ENCODE assay signal across 15 cellular contexts in genomic region chr10:9010931-9011670, GRCh38.
DNase-seq lines count a peak whose midpoint lies in the region; ATAC-seq and TF ChIP-seq lines count a peak whose summit lies in the region.
"Had no signal": no experiment of that assay in that cellular context is flagged by ENCODE, and none has a peak within 500 bp of the region (broad histone marks: within the 10 kb centered on the region; RNA-seq: fewer than 3 reads in every experiment).

No MANE protein-coding gene starts in this region.

- TF ChIP-seq CTCF in RWPE2 (IDR thresholded peaks at IDR 0.05; ENCODE audit: poor library complexity, severe bottlenecking), result no peak
- TF ChIP-seq CTCF in chondrocyte (IDR thresholded peaks at IDR 0.05), result no peak
- no peak for TF ChIP-seq CTCF in right atrium auricular region (IDR thresholded peaks at IDR 0.05)

- H3K4me3 Mint-ChIP-seq in T-helper 2 cell treated with Interferon-gamma antibody and Interleukin-4, amounts not matched to agents 5 μg/mL and 100 μg/mL, for 36 hours, result peak overlapping the region; percentile 31
- H3K4me3 Mint-ChIP-seq in chondrocyte (ENCODE audit: unreplicated experiment), result no peak overlapping the region

- no peak overlapping the region for H2AFZ ChIP-seq in ACC112 (ENCODE audit: low read length, unreplicated experiment)

- no peaks in the 10 kb centered on the region for H3K36me3 ChIP-seq in ACC112 (ENCODE audit: insufficient read depth, low read length)
- no peaks in the 10 kb centered on the region for H3K36me3 ChIP-seq in RWPE2 (ENCODE audit: low read depth)
- H3K36me3 ChIP-seq in right atrium auricular region, result no peaks in the 10 kb centered on the region

- H3K4me1 Mint-ChIP-seq in T-helper 2 cell treated with Interferon-gamma antibody and Interleukin-4, amounts not matched to agents 5 μg/mL and 100 μg/mL, for 36 hours (ENCODE audit: low read depth), result peaks cover 68% of the 10 kb centered on the region
- peaks cover 17% of the 10 kb centered on the region for H3K4me1 Mint-ChIP-seq in chondrocyte (ENCODE audit: low read depth)

- H3K27me3 Mint-ChIP-seq in T-helper 2 cell treated with Interferon-gamma antibody and Interleukin-4, amounts not matched to agents 5 μg/mL and 100 μg/mL, for 36 hours (ENCODE audit: low read depth), result no peaks in the 10 kb centered on the region
- no peaks in the 10 kb centered on the region for H3K27me3 Mint-ChIP-seq in chondrocyte (ENCODE audit: low read depth)

- DNase-seq in T-helper 2 cell treated with Interferon-gamma antibody and Interleukin-4, amounts not matched to agents 5 μg/mL and 100 μg/mL, for 36 hours (ENCODE audit: low spot score), result no peak
- DNase-seq in T-helper 2 cell (no peak), RWPE2 (ENCODE audit: low spot score) (no peak), chondrocyte (ENCODE audit: low spot score) (no peak), right atrium auricular region (ENCODE audit: low spot score) (no peak), AML-193 (lab: John Stamatoyannopoulos, UW) (no peak), H4 (ENCODE audit: low spot score) (no peak)
- DNase-seq: DMS79 treated with DMSO at 0.1 percent for 48 hours; NCI-H1436; NCI-H2029; NCI-H2171; NCI-H446; NK-92 treated with Interleukin-12 subunit alpha and Interleukin-12 subunit beta, amount 100 ng/mL, for 24 hours had no signal

- no peak overlapping the region for H3K4me3 ChIP-seq in ACC112 (ENCODE audit: low read depth, low read length)
- H3K4me3 ChIP-seq in RWPE2 (ENCODE audit: severe bottlenecking), result no peak overlapping the region
- H3K4me3 ChIP-seq in right atrium auricular region, result no peak overlapping the region

- H3K9me3 Mint-ChIP-seq in T-helper 2 cell treated with Interferon-gamma antibody and Interleukin-4, amounts not matched to agents 5 μg/mL and 100 μg/mL, for 36 hours, result no peaks in the 10 kb centered on the region
- peaks cover 3% of the 10 kb centered on the region for H3K9me3 Mint-ChIP-seq in chondrocyte (ENCODE audit: low read depth)

- H3K36me3 Mint-ChIP-seq in T-helper 2 cell treated with Interferon-gamma antibody and Interleukin-4, amounts not matched to agents 5 μg/mL and 100 μg/mL, for 36 hours (ENCODE audit: low read depth), result peaks cover 7% of the 10 kb centered on the region
- H3K36me3 Mint-ChIP-seq in chondrocyte (ENCODE audit: low read depth), result no peaks in the 10 kb centered on the region

- no peaks in the 10 kb centered on the region for H3K79me2 ChIP-seq in ACC112 (ENCODE audit: control insufficient read depth, insufficient read depth, low read length, unreplicated experiment)

- peak overlapping the region; percentile 88 for H3K27ac ChIP-seq in ACC112 (ENCODE audit: low read depth, low read length)
- peak overlapping the region; percentile 83 for H3K27ac ChIP-seq in RWPE2 (ENCODE audit: poor library complexity, severe bottlenecking)
- H3K27ac ChIP-seq in right atrium auricular region, result no peak overlapping the region
- H3K27ac ChIP-seq: 22Rv1 had no signal

- H3K9me3 ChIP-seq in RWPE2 (ENCODE audit: severe bottlenecking), result no peaks in the 10 kb centered on the region
- H3K9me3 ChIP-seq in right atrium auricular region, result no peaks in the 10 kb centered on the region

- H3K27me3 ChIP-seq in ACC112 (ENCODE audit: insufficient read depth, low read length), result no peaks in the 10 kb centered on the region
- H3K27me3 ChIP-seq in RWPE2 (ENCODE audit: insufficient read depth, poor library complexity, severe bottlenecking), result no peaks in the 10 kb centered on the region
- H3K27me3 ChIP-seq in right atrium auricular region, result no peaks in the 10 kb centered on the region

- no peak for ATAC-seq in RWPE2 (ENCODE audit: low read depth)

- peaks cover 28% of the 10 kb centered on the region for H3K4me1 ChIP-seq in ACC112 (ENCODE audit: control insufficient read depth, insufficient read depth, low read length, unreplicated experiment)
- H3K4me1 ChIP-seq in RWPE2 (ENCODE audit: insufficient read depth, poor library complexity, severe bottlenecking), result peaks cover 19% of the 10 kb centered on the region
- H3K4me1 ChIP-seq in right atrium auricular region, result no peaks in the 10 kb centered on the region

- H3K27ac Mint-ChIP-seq in T-helper 2 cell treated with Interferon-gamma antibody and Interleukin-4, amounts not matched to agents 5 μg/mL and 100 μg/mL, for 36 hours, result peak overlapping the region; percentile 73
- peak overlapping the region; percentile 45 for H3K27ac Mint-ChIP-seq in chondrocyte (ENCODE audit: unreplicated experiment)

Comparison
In these comparisons a context has a peak if more than half of its experiments do, and no peak if none do; other contexts are left out.
1. H3K27ac ChIP-seq: peak in ACC112 (single experiment) and RWPE2 (single experiment); none in right atrium auricular region (0 of 2).